ENCODE assay signal across 9 cellular contexts in genomic region chr4:38161208-38162113, GRCh38.
DNase-seq lines count a peak whose midpoint lies in the region; ATAC-seq and TF ChIP-seq lines count a peak whose summit lies in the region.
"Had no signal": no experiment of that assay in that cellular context is flagged by ENCODE, and none has a peak within 500 bp of the region (broad histone marks: within the 10 kb centered on the region; RNA-seq: fewer than 3 reads in every experiment).

No MANE protein-coding gene starts in this region.

- no peak for DNase-seq in activated naive CD4-positive, alpha-beta T cell treated with anti-CD3 and anti-CD28 coated beads, Interleukin-2, amount 50 U/mL, for 72 hours (ENCODE audit: low spot score in 2 of 2)
- DNase-seq in activated naive CD4-positive, alpha-beta T cell treated with anti-CD3 and anti-CD28 coated beads, Interleukin-2, amount 10 ng/mL, durations not matched to agents 7 days and 5 days = no peak
- DNase-seq in T-helper 17 cell (no peak), foreskin keratinocyte (no peak), vagina (ENCODE audit: extremely low spot score in 2 of 2) (no peak), amygdala (lab: John Stamatoyannopoulos, UW) (no peak), NCI-H1105 (lab: John Stamatoyannopoulos, UW) (no peak)

- H3K9me3 ChIP-seq in T-helper 17 cell (ENCODE audit: control insufficient read depth, low read length, poor library complexity, severe bottlenecking) = peaks cover 5% of the 10 kb centered on the region
- no peaks in the 10 kb centered on the region for H3K9me3 ChIP-seq in vagina
- H3K9me3 ChIP-seq: gastrocnemius medialis had no signal

- no peaks in the 10 kb centered on the region for H3K36me3 ChIP-seq in vagina
- H3K36me3 ChIP-seq: gastrocnemius medialis had no signal

- H3K27me3 Mint-ChIP-seq in activated naive CD4-positive, alpha-beta T cell treated with anti-CD3 and anti-CD28 coated beads, Interleukin-2, amount 10 ng/mL, durations not matched to agents 7 days and 5 days = no peaks in the 10 kb centered on the region
- H3K27me3 Mint-ChIP-seq in T-helper 17 cell = no peaks in the 10 kb centered on the region

- CTCF ChIA-PET in activated naive CD4-positive, alpha-beta T cell treated with anti-CD3 and anti-CD28 coated beads, Interleukin-2, amount 10 ng/mL, durations not matched to agents 7 days and 5 days (lab: Charles Lee) = interaction anchor here (0.5 to 1.8 kb wide), 9 partner anchors 13 to 770 kb away, joined by 3 to 5 read pairs (median 3); no protein-coding TSS in a partner anchor

- no peaks in the 10 kb centered on the region for H3K27me3 ChIP-seq in foreskin keratinocyte
- no peaks in the 10 kb centered on the region for H3K27me3 ChIP-seq in vagina
- H3K27me3 ChIP-seq: gastrocnemius medialis had no signal

- no peak overlapping the region for H3K4me3 Mint-ChIP-seq in activated naive CD4-positive, alpha-beta T cell treated with anti-CD3 and anti-CD28 coated beads, Interleukin-2, amount 10 ng/mL, durations not matched to agents 7 days and 5 days
- no peak overlapping the region for H3K4me3 Mint-ChIP-seq in T-helper 17 cell

- H3K27ac Mint-ChIP-seq in activated naive CD4-positive, alpha-beta T cell treated with anti-CD3 and anti-CD28 coated beads, Interleukin-2, amount 50 U/mL, for 72 hours = peak overlapping the region; percentile 35 to 96
- H3K27ac Mint-ChIP-seq in activated naive CD4-positive, alpha-beta T cell treated with anti-CD3 and anti-CD28 coated beads, Interleukin-2, amount 10 ng/mL, durations not matched to agents 7 days and 5 days = no peak overlapping the region
- H3K27ac Mint-ChIP-seq in T-helper 17 cell = peak overlapping the region; percentile 96

- ATAC-seq in activated naive CD4-positive, alpha-beta T cell treated with anti-CD3 and anti-CD28 coated beads, Interleukin-2, amount 50 U/mL, for 72 hours = peak in 1 of 2 donors; percentile 58
- ATAC-seq in T-helper 17 cell = peak; percentile 65
- no peak for ATAC-seq in foreskin keratinocyte
- ATAC-seq in GM21529 (IDR thresholded peaks at IDR 0.05; ENCODE audit: unreplicated experiment) = no peak

- TF ChIP-seq CTCF in foreskin keratinocyte (conservative IDR thresholded peaks at IDR 0.05) (no peak), vagina (IDR thresholded peaks at IDR 0.05) (no peak)

- H3K9me3 Mint-ChIP-seq in activated naive CD4-positive, alpha-beta T cell treated with anti-CD3 and anti-CD28 coated beads, Interleukin-2, amount 50 U/mL, for 72 hours = peaks cover 23 to 38% of the 10 kb centered on the region in 2 donors
- peaks cover 17% of the 10 kb centered on the region for H3K9me3 Mint-ChIP-seq in activated naive CD4-positive, alpha-beta T cell treated with anti-CD3 and anti-CD28 coated beads, Interleukin-2, amount 10 ng/mL, durations not matched to agents 7 days and 5 days

- H3K4me1 Mint-ChIP-seq in activated naive CD4-positive, alpha-beta T cell treated with anti-CD3 and anti-CD28 coated beads, Interleukin-2, amount 10 ng/mL, durations not matched to agents 7 days and 5 days = peaks cover 68% of the 10 kb centered on the region
- peaks cover 22% of the 10 kb centered on the region for H3K4me1 Mint-ChIP-seq in T-helper 17 cell

- no peak overlapping the region for H3K4me3 ChIP-seq in vagina
- H3K4me3 ChIP-seq: gastrocnemius medialis had no signal

- intact Hi-C loops in vagina (cut with DNase I) = no loop called here

- H3K27ac ChIP-seq in foreskin keratinocyte (peak overlapping the region; percentile 100), vagina (peak overlapping the region; percentile 67)

- peaks cover 19 to 42% of the 10 kb centered on the region in 2 donors for H3K36me3 Mint-ChIP-seq in activated naive CD4-positive, alpha-beta T cell treated with anti-CD3 and anti-CD28 coated beads, Interleukin-2, amount 50 U/mL, for 72 hours
- peaks cover 13% of the 10 kb centered on the region for H3K36me3 Mint-ChIP-seq in activated naive CD4-positive, alpha-beta T cell treated with anti-CD3 and anti-CD28 coated beads, Interleukin-2, amount 10 ng/mL, durations not matched to agents 7 days and 5 days
- H3K36me3 Mint-ChIP-seq in T-helper 17 cell (ENCODE audit: low read depth) = peaks cover 3% of the 10 kb centered on the region

- H3K4me1 ChIP-seq in foreskin keratinocyte (peaks cover 42% of the 10 kb centered on the region), vagina (peaks cover 30% of the 10 kb centered on the region)

- TF ChIP-seq POLR2A in vagina (IDR thresholded peaks at IDR 0.05) = no peak
